In genomic region chr5:128349044-128349629, GRCh38 we compare ENCODE assay signal across 11 cellular contexts.
DNase-seq lines count a peak whose midpoint lies in the region.
"Had no signal": no experiment of that assay in that cellular context is flagged by ENCODE, and none has a peak within 500 bp of the region (broad histone marks: within the 10 kb centered on the region; RNA-seq: fewer than 3 reads in every experiment).

No MANE protein-coding gene starts in this region.

- DNase-seq in DMS53 (lab: John Stamatoyannopoulos, UW) = peak; percentile 97
- DNase-seq in NCI-H1105 treated with DMSO at 0.1 percent for 48 hours (lab: John Stamatoyannopoulos, UW) = peak; percentile 70
- DNase-seq in RPMI8226 = peak; percentile 71
- DNase-seq in iris pigment epithelial cell (ENCODE audit: low read depth) = peak; percentile 48
- DNase-seq in T-helper 1 cell = no peak
- DNase-seq in globus pallidus (ENCODE audit: low spot score) = no peak
- DNase-seq in UCSD-AML1 (lab: John Stamatoyannopoulos, UW; ENCODE audit: unreplicated experiment) = no peak
- DNase-seq in NCI-H524 (lab: John Stamatoyannopoulos, UW) = no peak
- DNase-seq: activated CD4-positive, alpha-beta T cell treated with anti-CD3 and anti-CD28 coated beads for 4 hours; activated gamma-delta T cell; testis had no signal

Comparison
In these comparisons a context has a peak if more than half of its experiments do, and no peak if none do; other contexts are left out.
1. DNase-seq: peak in DMS53 (single experiment), NCI-H1105 treated with DMSO at 0.1 percent for 48 hours (single experiment), RPMI8226 (single experiment) and iris pigment epithelial cell (single experiment); none in T-helper 1 cell (0 of 5), globus pallidus (single experiment), UCSD-AML1 (single experiment) and NCI-H524 (0 of 2).